ENCODE assay signal across 28 cellular contexts in the genomic region with DNA sequence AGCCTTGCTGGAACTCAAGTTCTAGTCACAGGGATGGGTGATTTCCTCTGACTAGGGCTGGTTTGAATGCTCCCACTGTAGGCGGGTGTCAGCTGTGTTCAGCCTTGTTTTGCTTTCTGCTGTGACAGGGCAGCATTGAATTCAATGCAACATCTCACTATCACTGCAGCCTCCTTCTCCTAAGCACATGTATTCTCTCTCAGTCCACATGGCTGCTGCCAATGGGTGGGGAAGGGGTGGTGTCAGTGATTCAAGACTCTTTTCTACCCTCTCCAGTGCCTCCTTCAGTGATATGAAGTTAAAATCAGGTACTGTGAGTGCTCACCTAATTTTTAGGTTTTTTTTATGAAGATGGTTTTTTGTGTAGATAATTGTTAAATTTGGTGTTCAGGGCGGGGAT. TPM values are rescaled to one million over a fixed set of nuclear protein-coding genes. Genes with fewer than 3 reads are reported as not detected.
"Had no signal": no experiment of that assay in that cellular context is flagged by ENCODE, and none has a peak within 500 bp of the region (broad histone marks: within the 10 kb centered on the region; RNA-seq: fewer than 3 reads in every experiment).

No MANE protein-coding gene starts in this region.

- H3K36me3 Mint-ChIP-seq: activated naive CD8-positive, alpha-beta T cell had no signal

- H3K27ac Mint-ChIP-seq: activated CD4-positive, alpha-beta T cell treated with anti-CD3 and anti-CD28 coated beads, Interleukin-2, amount 10 ng/mL, durations not matched to agents 7 days and 5 days; activated CD8-positive, alpha-beta T cell treated with anti-CD3 and anti-CD28 coated beads for 36 hours; activated naive CD8-positive, alpha-beta T cell; activated T-helper 17 cell treated with anti-CD3 and anti-CD28 coated beads, Interleukin-2, amount 50 U/mL, for 72 hours; WTC11 had no signal

- FAIRE-seq: astrocyte, frontal cortex had no signal

- H3K36me3 ChIP-seq: heart left ventricle had no signal

- H3K4me1 Mint-ChIP-seq: activated CD4-positive, alpha-beta T cell treated with anti-CD3 and anti-CD28 coated beads, Interleukin-2, amount 10 ng/mL, durations not matched to agents 7 days and 5 days; activated T-helper 17 cell treated with anti-CD3 and anti-CD28 coated beads, Interleukin-2, amount 50 U/mL, for 72 hours had no signal

- H3K4me3 Mint-ChIP-seq: activated CD4-positive, alpha-beta T cell treated with anti-CD3 and anti-CD28 coated beads, Interleukin-2, amount 10 ng/mL, durations not matched to agents 7 days and 5 days; activated CD8-positive, alpha-beta T cell treated with anti-CD3 and anti-CD28 coated beads for 36 hours; activated naive CD8-positive, alpha-beta T cell; activated T-cell treated with anti-CD3 and anti-CD28 coated beads, Interleukin-2, amount 50 U/mL, for 4 hours; activated T-helper 17 cell treated with anti-CD3 and anti-CD28 coated beads, Interleukin-2, amount 50 U/mL, for 72 hours; WTC11 had no signal

- H3K9me3 Mint-ChIP-seq: activated CD4-positive, alpha-beta T cell treated with anti-CD3 and anti-CD28 coated beads, Interleukin-2, amount 10 ng/mL, durations not matched to agents 7 days and 5 days; activated CD8-positive, alpha-beta T cell treated with anti-CD3 and anti-CD28 coated beads for 36 hours; activated T-cell treated with anti-CD3 and anti-CD28 coated beads, Interleukin-2, amount 50 U/mL, for 4 hours; activated T-helper 17 cell treated with anti-CD3 and anti-CD28 coated beads, Interleukin-2, amount 50 U/mL, for 72 hours had no signal

- H3K27ac ChIP-seq: coronary artery, heart left ventricle, VCaP had no signal

- H3K27me3 ChIP-seq: heart left ventricle had no signal

- H3K4me1 ChIP-seq: heart left ventricle had no signal

- DNase-seq: activated CD4-positive, alpha-beta T cell treated with anti-CD3 and anti-CD28 coated beads for 1 hour; activated CD4-positive, alpha-beta T cell treated with anti-CD3 and anti-CD28 coated beads for 4 hours; activated CD4-positive, alpha-beta T cell treated with anti-CD3 and anti-CD28 coated beads, Interleukin-2, amount 10 ng/mL, durations not matched to agents 7 days and 5 days; activated CD4-positive, alpha-beta T cell treated with anti-CD3 and anti-CD28 coated beads, Interleukin-2, amount 50 U/mL, for 48 hours; activated CD8-positive, alpha-beta memory T cell treated with anti-CD3 and anti-CD28 coated beads for 24 hours; activated CD8-positive, alpha-beta T cell treated with anti-CD3 and anti-CD28 coated beads for 36 hours; activated effector memory CD4-positive, alpha-beta T cell treated with Interleukin-2 at 50 U/mL for 16 hours; activated gamma-delta T cell treated with Interleukin-2 at 50 U/mL for 16 hours; activated naive CD4-positive, alpha-beta T cell treated with anti-CD3 and anti-CD28 coated beads, Interleukin-2, amount 50 U/mL, for 16 hours; activated naive CD4-positive, alpha-beta T cell treated with Interleukin-2 at 50 U/mL for 16 hours; activated T-cell treated with anti-CD3 and anti-CD28 coated beads, Interleukin-2, amount 50 U/mL, for 4 hours; amniotic stem cell; anterior cingulate cortex; caudate nucleus; effector CD8-positive, alpha-beta T cell; foreskin fibroblast; glutamatergic neuron; heart left ventricle; T-helper 2 cell had no signal

- H3K4me3 ChIP-seq: coronary artery, heart left ventricle had no signal

- H3K27me3 Mint-ChIP-seq: activated CD4-positive, alpha-beta T cell treated with anti-CD3 and anti-CD28 coated beads, Interleukin-2, amount 10 ng/mL, durations not matched to agents 7 days and 5 days; activated CD8-positive, alpha-beta T cell treated with anti-CD3 and anti-CD28 coated beads for 36 hours; activated naive CD8-positive, alpha-beta T cell; activated T-helper 17 cell treated with anti-CD3 and anti-CD28 coated beads, Interleukin-2, amount 50 U/mL, for 72 hours had no signal

- ATAC-seq: activated CD8-positive, alpha-beta T cell treated with anti-CD3 and anti-CD28 coated beads for 36 hours; activated T-cell treated with anti-CD3 and anti-CD28 coated beads, Interleukin-2, amount 50 U/mL, for 4 hours; activated T-helper 17 cell treated with anti-CD3 and anti-CD28 coated beads, Interleukin-2, amount 50 U/mL, for 72 hours; esophagus mucosa; heart left ventricle; WTC11 had no signal

RNA-seq across cellular contexts. Expression of a gene that starts 46.3 kb away (rescaled TPM):
- total RNA-seq: activated CD4-positive, alpha-beta T cell treated with anti-CD3 and anti-CD28 coated beads, Interleukin-2, amount 10 ng/mL, durations not matched to agents 7 days and 5 days; activated CD8-positive, alpha-beta T cell treated with anti-CD3 and anti-CD28 coated beads for 36 hours; activated T-helper 17 cell treated with anti-CD3 and anti-CD28 coated beads, Interleukin-2, amount 50 U/mL, for 72 hours; T-helper 1 cell treated with Interleukin-12 subunit alpha and Interleukin-12 subunit beta and Interleukin-4 antibody, amounts not matched to agents 30 ng/mL and 1 ng/mL, for 36 hours had no signal

RNA-seq across cellular contexts. Expression of a gene that starts 47.7 kb away (rescaled TPM):
- total RNA-seq: activated CD4-positive, alpha-beta T cell treated with anti-CD3 and anti-CD28 coated beads, Interleukin-2, amount 10 ng/mL, durations not matched to agents 7 days and 5 days; activated CD8-positive, alpha-beta T cell treated with anti-CD3 and anti-CD28 coated beads for 36 hours; activated T-helper 17 cell treated with anti-CD3 and anti-CD28 coated beads, Interleukin-2, amount 50 U/mL, for 72 hours; T-helper 1 cell treated with Interleukin-12 subunit alpha and Interleukin-12 subunit beta and Interleukin-4 antibody, amounts not matched to agents 30 ng/mL and 1 ng/mL, for 36 hours had no signal
